In genomic region chr17:59621771-59622170, GRCh38 we compare ENCODE assay signal across 8 cellular contexts. TPM values are rescaled to one million over a fixed set of nuclear protein-coding genes. Genes with fewer than 3 reads are reported as not detected.
DNase-seq lines count a peak whose midpoint lies in the region; ATAC-seq and TF ChIP-seq lines count a peak whose summit lies in the region.

No MANE protein-coding gene starts in this region.

- TF ChIP-seq CTCF in ascending aorta (IDR thresholded peaks at IDR 0.05) (no peak), lower lobe of right lung (IDR thresholded peaks at IDR 0.05) (no peak), vagina (IDR thresholded peaks at IDR 0.05) (no peak)

- no peaks in the 10 kb centered on the region for H3K36me3 ChIP-seq in ascending aorta
- no peaks in the 10 kb centered on the region for H3K36me3 ChIP-seq in lower lobe of right lung
- H3K36me3 ChIP-seq in vagina: no peaks in the 10 kb centered on the region

- H3K27ac ChIP-seq in ascending aorta: peak overlapping the region in 1 of 2 donors; percentile 35
- no peak overlapping the region for H3K27ac ChIP-seq in lower lobe of right lung
- H3K27ac ChIP-seq in vagina: peak overlapping the region; percentile 98

- H3K36me3 Mint-ChIP-seq in stimulated activated naive CD8-positive, alpha-beta T cell treated with anti-CD3 and anti-CD28 coated beads, Interleukin-15, Interleukin-2, amounts not matched to agents 100 ng/mL and 50 ng/mL, for 24 hours (ENCODE audit: low read depth): peaks cover 31% of the 10 kb centered on the region

- no peaks in the 10 kb centered on the region for H3K9me3 ChIP-seq in ascending aorta
- no peaks in the 10 kb centered on the region for H3K9me3 ChIP-seq in lower lobe of right lung
- no peaks in the 10 kb centered on the region for H3K9me3 ChIP-seq in vagina

- H3K27me3 Mint-ChIP-seq in stimulated activated naive CD8-positive, alpha-beta T cell treated with anti-CD3 and anti-CD28 coated beads, Interleukin-15, Interleukin-2, amounts not matched to agents 100 ng/mL and 50 ng/mL, for 24 hours: no peaks in the 10 kb centered on the region

- peak overlapping the region; percentile 21 for H3K27ac Mint-ChIP-seq in stimulated activated naive CD8-positive, alpha-beta T cell treated with anti-CD3 and anti-CD28 coated beads, Interleukin-15, Interleukin-2, amounts not matched to agents 100 ng/mL and 50 ng/mL, for 24 hours

- no peak for DNase-seq in stimulated activated naive CD8-positive, alpha-beta T cell treated with anti-CD3 and anti-CD28 coated beads, Interleukin-15, Interleukin-2, amounts not matched to agents 100 U/mL and 50 U/mL, for 24 hours
- DNase-seq in ascending aorta (ENCODE audit: low spot score in 2 of 2) (no peak), lower lobe of right lung (no peak), vagina (ENCODE audit: extremely low spot score in 2 of 2) (no peak), iPS-NIHi11 (ENCODE audit: low spot score) (no peak)

- H3K27me3 ChIP-seq in ascending aorta (no peaks in the 10 kb centered on the region), lower lobe of right lung (ENCODE audit: low read depth) (no peaks in the 10 kb centered on the region), vagina (no peaks in the 10 kb centered on the region)

- H3K4me3 ChIP-seq in ascending aorta (peak overlapping the region; percentile 73 to 97), lower lobe of right lung (peak overlapping the region; percentile 74), vagina (peak overlapping the region; percentile 2 to 97)

- intact Hi-C loops in ascending aorta (cut with DNase I) (no loop called here), lower lobe of right lung (cut with DNase I) (no loop called here), vagina (cut with DNase I) (no loop called here)

- peaks cover 11 to 42% of the 10 kb centered on the region in 2 donors for H3K4me1 ChIP-seq in ascending aorta
- H3K4me1 ChIP-seq in lower lobe of right lung: peaks cover 70% of the 10 kb centered on the region
- peaks cover 77% of the 10 kb centered on the region for H3K4me1 ChIP-seq in vagina

- ATAC-seq in stimulated activated naive CD8-positive, alpha-beta T cell treated with anti-CD3 and anti-CD28 coated beads, Interleukin-15, Interleukin-2, amounts not matched to agents 100 U/mL and 50 U/mL, for 24 hours: no peak
- ATAC-seq in lower lobe of right lung (no peak), HG02981 (IDR thresholded peaks at IDR 0.05; ENCODE audit: unreplicated experiment) (no peak), HG02840 (IDR thresholded peaks at IDR 0.05; ENCODE audit: low FRiP score, unreplicated experiment) (no peak)

- peak overlapping the region; percentile 91 for H3K4me3 Mint-ChIP-seq in stimulated activated naive CD8-positive, alpha-beta T cell treated with anti-CD3 and anti-CD28 coated beads, Interleukin-15, Interleukin-2, amounts not matched to agents 100 ng/mL and 50 ng/mL, for 24 hours

- no peaks in the 10 kb centered on the region for H3K9me3 Mint-ChIP-seq in stimulated activated naive CD8-positive, alpha-beta T cell treated with anti-CD3 and anti-CD28 coated beads, Interleukin-15, Interleukin-2, amounts not matched to agents 100 ng/mL and 50 ng/mL, for 24 hours

- TF ChIP-seq POLR2A in vagina (IDR thresholded peaks at IDR 0.05): no peak

- H3K4me1 Mint-ChIP-seq in stimulated activated naive CD8-positive, alpha-beta T cell treated with anti-CD3 and anti-CD28 coated beads, Interleukin-15, Interleukin-2, amounts not matched to agents 100 ng/mL and 50 ng/mL, for 24 hours (ENCODE audit: low read depth): peaks cover 72% of the 10 kb centered on the region

RNA-seq across cellular contexts. Expression of gene CLTC, which starts 2.1 kb away (rescaled TPM):
- total RNA-seq in ascending aorta: 88.7 TPM
- total RNA-seq in lower lobe of right lung: 220 TPM
- total RNA-seq in vagina: 113 TPM

RNA-seq across cellular contexts. Expression of gene DHX40, which starts 56.4 kb away (rescaled TPM):
- total RNA-seq in ascending aorta: 4.8 TPM
- 32.3 TPM for total RNA-seq in lower lobe of right lung
- total RNA-seq in vagina: 31.4 TPM
